20 cellular contexts compared by ENCODE assay signal in genomic region chr22:41933411-41934177, GRCh38. TPM values are rescaled to one million over a fixed set of nuclear protein-coding genes. Genes with fewer than 3 reads are reported as not detected.
DNase-seq lines count a peak whose midpoint lies in the region; ATAC-seq, FAIRE-seq and TF ChIP-seq lines count a peak whose summit lies in the region.
"Had no signal": no experiment of that assay in that cellular context is flagged by ENCODE, and none has a peak within 500 bp of the region (broad histone marks: within the 10 kb centered on the region; RNA-seq: fewer than 3 reads in every experiment).

No MANE protein-coding gene starts in this region.

- ATAC-seq in activated T-cell treated with anti-CD3 and anti-CD28 coated beads, Interleukin-2, amount 50 U/mL, for 72 hours (replicated peaks in 1 of 2), result no peak
- ATAC-seq in Panc1, result 0 out of 2 replicates have a peak, but pooled peaks have one; percentile 29
- ATAC-seq: foreskin keratinocyte, left lung had no signal

- in situ Hi-C loops in Panc1 (cut with HindIII; ENCODE audit: low pct_unique_long_range_greater_than_20kb, low sequenced_read_pairs), result no loop called here

- no peaks in the 10 kb centered on the region for H3K9me3 Mint-ChIP-seq in activated T-cell treated with anti-CD3 and anti-CD28 coated beads, Interleukin-2, amount 50 U/mL, for 24 hours
- H3K9me3 Mint-ChIP-seq in activated T-cell treated with anti-CD3 and anti-CD28 coated beads, Interleukin-2, amount 50 U/mL, for 72 hours, result no peaks in the 10 kb centered on the region
- no peaks in the 10 kb centered on the region for H3K9me3 Mint-ChIP-seq in neural crest cell
- H3K9me3 Mint-ChIP-seq: activated CD4-positive, alpha-beta memory T cell treated with anti-CD3 and anti-CD28 coated beads, Interleukin-2, amount 10 ng/mL, durations not matched to agents 7 days and 5 days; CD4-positive, alpha-beta memory T cell had no signal

- H3K27ac ChIP-seq in Panc1 (ENCODE audit: low read length), result no peak overlapping the region
- H3K27ac ChIP-seq: foreskin keratinocyte, left lung had no signal

- TF ChIP-seq CTCF in Panc1 (IDR thresholded peaks at IDR 0.05) (no peak), neural crest cell (conservative IDR thresholded peaks at IDR 0.05) (no peak)

- FAIRE-seq in HTR-8/SVneo (lab: Jason Lieb, UNC), result no peak
- FAIRE-seq: A204.1, H54 had no signal

- peaks cover 16% of the 10 kb centered on the region for H3K4me1 Mint-ChIP-seq in activated T-cell treated with anti-CD3 and anti-CD28 coated beads, Interleukin-2, amount 50 U/mL, for 24 hours (ENCODE audit: low read depth)
- peaks cover 12% of the 10 kb centered on the region for H3K4me1 Mint-ChIP-seq in activated T-cell treated with anti-CD3 and anti-CD28 coated beads, Interleukin-2, amount 50 U/mL, for 72 hours (ENCODE audit: low read depth)
- H3K4me1 Mint-ChIP-seq in neural crest cell, result peaks cover 6% of the 10 kb centered on the region

- BruUV-seq in Panc1 (replicated peaks; lab: Mats Ljungman, UMichigan), result no TSS peak

- H3K27me3 Mint-ChIP-seq in activated T-cell treated with anti-CD3 and anti-CD28 coated beads, Interleukin-2, amount 50 U/mL, for 24 hours, result no peaks in the 10 kb centered on the region
- H3K27me3 Mint-ChIP-seq in activated T-cell treated with anti-CD3 and anti-CD28 coated beads, Interleukin-2, amount 50 U/mL, for 72 hours (ENCODE audit: low read depth), result no peaks in the 10 kb centered on the region
- H3K27me3 Mint-ChIP-seq in neural crest cell (ENCODE audit: low read depth), result peaks cover 6% of the 10 kb centered on the region
- H3K27me3 Mint-ChIP-seq: activated CD4-positive, alpha-beta memory T cell treated with anti-CD3 and anti-CD28 coated beads, Interleukin-2, amount 10 ng/mL, durations not matched to agents 7 days and 5 days; CD4-positive, alpha-beta memory T cell had no signal

- POLR2A ChIA-PET in Panc1 (lab: Charles Lee), result no interaction called here

- CTCF ChIA-PET in Panc1 (lab: Charles Lee), result no interaction called here

- peak overlapping the region; percentile 52 for H3K27ac Mint-ChIP-seq in activated T-cell treated with anti-CD3 and anti-CD28 coated beads, Interleukin-2, amount 50 U/mL, for 24 hours
- no peak overlapping the region for H3K27ac Mint-ChIP-seq in activated T-cell treated with anti-CD3 and anti-CD28 coated beads, Interleukin-2, amount 50 U/mL, for 72 hours
- H3K27ac Mint-ChIP-seq in neural crest cell (ENCODE audit: unreplicated experiment), result peak overlapping the region; percentile 19
- H3K27ac Mint-ChIP-seq: activated CD4-positive, alpha-beta memory T cell treated with anti-CD3 and anti-CD28 coated beads, Interleukin-2, amount 10 ng/mL, durations not matched to agents 7 days and 5 days; progenitor cell of endocrine pancreas had no signal

- H3K27me3 ChIP-seq in Panc1 (ENCODE audit: control insufficient read depth, insufficient read depth, low read length), result no peaks in the 10 kb centered on the region
- H3K27me3 ChIP-seq: foreskin keratinocyte, left lung had no signal

- no peaks in the 10 kb centered on the region for H3K4me1 ChIP-seq in Panc1 (ENCODE audit: control insufficient read depth, insufficient read depth, low read length)
- H3K4me1 ChIP-seq: foreskin keratinocyte, left lung had no signal

- H3K36me3 ChIP-seq in Panc1 (ENCODE audit: control insufficient read depth, insufficient read depth, low read length), result no peaks in the 10 kb centered on the region
- H3K36me3 ChIP-seq: left lung had no signal

- no peak overlapping the region for H3K4me3 Mint-ChIP-seq in activated T-cell treated with anti-CD3 and anti-CD28 coated beads, Interleukin-2, amount 50 U/mL, for 24 hours
- no peak overlapping the region for H3K4me3 Mint-ChIP-seq in activated T-cell treated with anti-CD3 and anti-CD28 coated beads, Interleukin-2, amount 50 U/mL, for 72 hours
- H3K4me3 Mint-ChIP-seq in neural crest cell, result no peak overlapping the region
- H3K4me3 Mint-ChIP-seq: activated CD4-positive, alpha-beta memory T cell treated with anti-CD3 and anti-CD28 coated beads, Interleukin-2, amount 10 ng/mL, durations not matched to agents 7 days and 5 days; CD4-positive, alpha-beta memory T cell had no signal

- H3K4me3 ChIP-seq in Panc1 (ENCODE audit: low read depth in 2 of 2, low read length in 2 of 2), result no peak overlapping the region
- H3K4me3 ChIP-seq: left lung had no signal

- H3K36me3 Mint-ChIP-seq in activated T-cell treated with anti-CD3 and anti-CD28 coated beads, Interleukin-2, amount 50 U/mL, for 24 hours (ENCODE audit: low read depth), result peaks cover 56% of the 10 kb centered on the region
- peaks cover 2 to 7% of the 10 kb centered on the region in 2 donors for H3K36me3 Mint-ChIP-seq in activated T-cell treated with anti-CD3 and anti-CD28 coated beads, Interleukin-2, amount 50 U/mL, for 72 hours (ENCODE audit: insufficient read depth in 2 of 2)
- H3K36me3 Mint-ChIP-seq in neural crest cell (ENCODE audit: low read depth), result no peaks in the 10 kb centered on the region
- H3K36me3 Mint-ChIP-seq: CD4-positive, alpha-beta memory T cell had no signal

- intact Hi-C loops in Panc1 (cut with micrococcal nuclease; ENCODE audit: unreplicated experiment), result no loop called here

- no peak for DNase-seq in activated T-cell treated with anti-CD3 and anti-CD28 coated beads, Interleukin-2, amount 50 U/mL, for 24 hours
- DNase-seq in activated T-cell treated with anti-CD3 and anti-CD28 coated beads, Interleukin-2, amount 50 U/mL, for 72 hours, result no peak
- DNase-seq in Panc1 (ENCODE audit: low read depth, low spot score) (no peak), neural crest cell (ENCODE audit: low read depth, low spot score) (no peak), HTR-8/SVneo (ENCODE audit: insufficient read length, low spot score) (no peak), NCI-H524 treated with DMSO at 0.1 percent for 48 hours (lab: John Stamatoyannopoulos, UW) (no peak)
- DNase-seq: activated CD4-positive, alpha-beta memory T cell treated with anti-CD3 and anti-CD28 coated beads, Interleukin-2, amount 10 ng/mL, durations not matched to agents 7 days and 5 days; activated effector memory CD4-positive, alpha-beta T cell treated with Interleukin-2 at 50 U/mL for 16 hours; anterior cingulate cortex; CD4-positive, alpha-beta memory T cell; foreskin keratinocyte; left lung; NCI-H2029; NCI-H510A; OCI-M1 had no signal

- no peaks in the 10 kb centered on the region for H3K9me3 ChIP-seq in Panc1 (ENCODE audit: control insufficient read depth, insufficient read depth, low read depth, low read length)
- H3K9me3 ChIP-seq: left lung had no signal

RNA-seq across cellular contexts. Expression of gene TNFRSF13C, which starts 7.0 kb away (rescaled TPM):
- 1 to 10 TPM; 6.1 to 7.3 TPM for total RNA-seq in activated T-cell treated with anti-CD3 and anti-CD28 coated beads, Interleukin-2, amount 50 U/mL, for 72 hours
- total RNA-seq in Panc1 (2021; ENCODE audit: unreplicated experiment) (1.0 TPM), neural crest cell (4.0 and 4.4 TPM in 2 replicates)
- 0.18 TPM for polyA plus RNA-seq in Panc1 (2012; ENCODE audit: insufficient read length)

RNA-seq across cellular contexts. Expression of gene CENPM, which starts 13.4 kb away (rescaled TPM):
- 10 to 100 TPM; 66.1 to 74.5 TPM for total RNA-seq in activated T-cell treated with anti-CD3 and anti-CD28 coated beads, Interleukin-2, amount 50 U/mL, for 72 hours
- total RNA-seq in Panc1 (2021; ENCODE audit: unreplicated experiment) (39.8 TPM), neural crest cell (47.3 and 48.9 TPM in 2 replicates)
- 25.3 TPM for polyA plus RNA-seq in Panc1 (2012; ENCODE audit: insufficient read length)

RNA-seq across cellular contexts. Expression of gene SHISA8, which starts 18.7 kb away (rescaled TPM):
- total RNA-seq in activated T-cell treated with anti-CD3 and anti-CD28 coated beads, Interleukin-2, amount 50 U/mL, for 72 hours, result 1 to 10 TPM; 2.0 to 3.2 TPM
- total RNA-seq in Panc1 (2021; ENCODE audit: unreplicated experiment) (0.62 TPM), neural crest cell (0.19 TPM in 1 of 2 replicates, not detected in the other)
- polyA plus RNA-seq in Panc1 (2012; ENCODE audit: insufficient read length), result not detected
- total RNA-seq: activated CD4-positive, alpha-beta memory T cell treated with anti-CD3 and anti-CD28 coated beads, Interleukin-2, amount 10 ng/mL, durations not matched to agents 7 days and 5 days; CD4-positive, alpha-beta memory T cell; Daoy; foreskin keratinocyte; left lung; progenitor cell of endocrine pancreas; urinary bladder had no signal
- polyA plus RNA-seq: CD4-positive, alpha-beta memory T cell; foreskin keratinocyte; urinary bladder had no signal

RNA-seq across cellular contexts. Expression of gene SEPTIN3, which starts 35.6 kb away (rescaled TPM):
- 1 to 10 TPM; 4.5 to 4.7 TPM for total RNA-seq in activated T-cell treated with anti-CD3 and anti-CD28 coated beads, Interleukin-2, amount 50 U/mL, for 72 hours
- total RNA-seq in Panc1 (2021; ENCODE audit: unreplicated experiment) (3.9 TPM), neural crest cell (71.5 and 75.0 TPM in 2 replicates)
- 3.9 TPM for polyA plus RNA-seq in Panc1 (2012; ENCODE audit: insufficient read length)
- polyA plus RNA-seq: CD4-positive, alpha-beta memory T cell had no signal
